Comparison of ENCODE assay signal across 21 cellular contexts in genomic region chr10:74165530-74165901, GRCh38. TPM values are rescaled to one million over a fixed set of nuclear protein-coding genes. Genes with fewer than 3 reads are reported as not detected.
DNase-seq lines count a peak whose midpoint lies in the region; ATAC-seq, FAIRE-seq and TF ChIP-seq lines count a peak whose summit lies in the region.
"Had no signal": no experiment of that assay in that cellular context is flagged by ENCODE, and none has a peak within 500 bp of the region (broad histone marks: within the 10 kb centered on the region; RNA-seq: fewer than 3 reads in every experiment).

No MANE protein-coding gene starts in this region.

- peaks cover 78% of the 10 kb centered on the region for H3K4me1 ChIP-seq in BLaER1
- H3K4me1 ChIP-seq in left lung, result peaks cover 3 to 42% of the 10 kb centered on the region in 2 donors

- intact Hi-C loops in left lung (cut with DNase I), result no loop called here

- peak; percentile 29 for ATAC-seq in left lung
- ATAC-seq in HG03565 (IDR thresholded peaks at IDR 0.05; ENCODE audit: unreplicated experiment), result no peak
- no peak for ATAC-seq in HG02623 (IDR thresholded peaks at IDR 0.05; ENCODE audit: unreplicated experiment)
- no peak for ATAC-seq in GM19452 (IDR thresholded peaks at IDR 0.05; ENCODE audit: unreplicated experiment)

- DNase-seq in HTR-8/SVneo (ENCODE audit: insufficient read length, low spot score) (peak; percentile 31), astrocyte of the spinal cord (ENCODE audit: low read depth, low spot score) (peak; percentile 57), left lung (no peak), NCI-H2081 (lab: John Stamatoyannopoulos, UW) (no peak)
- DNase-seq: ACHN; activated CD4-positive, alpha-beta memory T cell treated with anti-CD3 and anti-CD28 coated beads, Interleukin-2, amount 10 ng/mL, durations not matched to agents 7 days and 5 days; GOT3; heart right ventricle; kidney; midbrain; NCI-H2029 treated with DMSO at 0.1 percent for 48 hours; NCI-H526; retina; stomach had no signal

- peak overlapping the region; percentile 82 for H3K4me2 ChIP-seq in BLaER1

- H3K36me3 ChIP-seq in BLaER1, result no peaks in the 10 kb centered on the region; the same call in 1 of the 2 replicates
- no peaks in the 10 kb centered on the region for H3K36me3 ChIP-seq in left lung
- H3K36me3 ChIP-seq: heart right ventricle had no signal

- no peaks in the 10 kb centered on the region for H3K9me3 ChIP-seq in BLaER1
- no peaks in the 10 kb centered on the region for H3K9me3 ChIP-seq in left lung
- H3K9me3 ChIP-seq: heart right ventricle, stomach had no signal

- H3K27me3 ChIP-seq in BLaER1 (no peaks in the 10 kb centered on the region), left lung (no peaks in the 10 kb centered on the region)
- H3K27me3 ChIP-seq: heart right ventricle, stomach had no signal

- H3K4me3 ChIP-seq in BLaER1 (no peak overlapping the region), astrocyte of the spinal cord (ENCODE audit: low read depth, low read length) (no peak overlapping the region), left lung (no peak overlapping the region)
- H3K4me3 ChIP-seq: heart right ventricle, stomach had no signal

- in situ Hi-C loops in astrocyte of the spinal cord (cut with HindIII; ENCODE audit: low sequenced_read_pairs), result no loop called here

- H3K27ac ChIP-seq in BLaER1 (peak overlapping the region; percentile 66), left lung (peak overlapping the region; percentile 40 to 70)
- H3K27ac ChIP-seq: heart right ventricle, stomach had no signal

- no peaks in the 10 kb centered on the region for H4K20me1 ChIP-seq in BLaER1

- H3K9ac ChIP-seq in BLaER1, result no peak overlapping the region

- FAIRE-seq in HTR-8/SVneo (lab: Jason Lieb, UNC), result no peak
- FAIRE-seq: colon, G401.6, kidney, urothelium cell line had no signal

- TF ChIP-seq CTCF in astrocyte of the spinal cord (IDR thresholded peaks at IDR 0.05; ENCODE audit: low read depth, low read length), result no peak
- no peak for TF ChIP-seq CTCF in left lung (IDR thresholded peaks at IDR 0.05)

RNA-seq across cellular contexts. Expression of gene ADK, which starts 14.5 kb away (rescaled TPM):
- 10 to 100 TPM; 60.3 to 68.6 TPM for total RNA-seq in left lung

RNA-seq across cellular contexts. Expression of gene AP3M1, which starts 14.9 kb away (rescaled TPM):
- 10 to 100 TPM; 37.5 to 40.5 TPM for total RNA-seq in left lung

Comparison
In these comparisons a context has a peak if more than half of its experiments do, and no peak if none do; other contexts are left out.
1. DNase-seq: peak in HTR-8/SVneo (single experiment) and astrocyte of the spinal cord (single experiment); none in left lung (0 of 2) and NCI-H2081 (0 of 2).